In genomic region chr13:107289540-107289939, GRCh38 we compare ENCODE assay signal across 1 cellular context.
TF ChIP-seq lines count a peak whose summit lies in the region.

No MANE protein-coding gene starts in this region.

TF ChIP-seq in SK-N-SH treated with all-trans-retinoic acid at 6 μM for 48 hours, 23 proteins besides CTCF, POLR2A, EP300 and RAD21 (continued from another document):
- TF ChIP-seq, protein P1, sequence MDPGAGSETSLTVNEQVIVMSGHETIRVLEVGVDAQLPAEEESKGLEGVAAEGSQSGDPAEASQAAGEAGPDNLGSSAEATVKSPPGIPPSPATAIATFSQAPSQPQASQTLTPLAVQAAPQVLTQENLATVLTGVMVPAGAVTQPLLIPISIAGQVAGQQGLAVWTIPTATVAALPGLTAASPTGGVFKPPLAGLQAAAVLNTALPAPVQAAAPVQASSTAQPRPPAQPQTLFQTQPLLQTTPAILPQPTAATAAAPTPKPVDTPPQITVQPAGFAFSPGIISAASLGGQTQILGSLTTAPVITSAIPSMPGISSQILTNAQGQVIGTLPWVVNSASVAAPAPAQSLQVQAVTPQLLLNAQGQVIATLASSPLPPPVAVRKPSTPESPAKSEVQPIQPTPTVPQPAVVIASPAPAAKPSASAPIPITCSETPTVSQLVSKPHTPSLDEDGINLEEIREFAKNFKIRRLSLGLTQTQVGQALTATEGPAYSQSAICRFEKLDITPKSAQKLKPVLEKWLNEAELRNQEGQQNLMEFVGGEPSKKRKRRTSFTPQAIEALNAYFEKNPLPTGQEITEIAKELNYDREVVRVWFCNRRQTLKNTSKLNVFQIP (CRISPR knock-in tag; IDR thresholded peaks at IDR 0.05; ENCODE audit: borderline replicate concordance, low read depth) = no peak
- TF ChIP-seq CSRNP3 (CRISPR knock-in tag; IDR thresholded peaks at IDR 0.05) = no peak
- TF ChIP-seq ZNF8 (CRISPR knock-in tag; IDR thresholded peaks at IDR 0.05) = no peak
- no peak for TF ChIP-seq CSDC2 (CRISPR knock-in tag; IDR thresholded peaks at IDR 0.05)
